ENCODE assay signal across 30 cellular contexts in the genomic region with DNA sequence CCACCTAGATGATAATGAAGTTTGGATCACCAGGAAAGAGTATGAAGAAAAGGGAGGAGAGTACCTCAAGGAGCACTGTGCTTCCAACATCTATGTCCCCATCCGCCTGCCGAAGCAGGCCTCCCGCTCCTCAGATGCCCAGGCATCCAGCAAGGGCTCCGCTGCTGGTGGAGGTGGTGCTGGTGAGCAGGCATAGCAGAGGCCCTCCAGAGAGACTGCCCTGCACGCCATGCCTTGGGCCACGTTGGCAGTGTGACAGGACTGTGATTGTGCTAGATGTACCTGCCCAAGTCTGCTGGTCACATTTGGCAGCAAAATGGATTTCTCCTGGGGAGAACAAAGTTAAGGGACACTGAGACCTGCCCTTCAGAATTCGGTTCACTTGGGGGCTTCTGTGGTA. TPM values are rescaled to one million over a fixed set of nuclear protein-coding genes. Genes with fewer than 3 reads are reported as not detected.
"Had no signal": no experiment of that assay in that cellular context is flagged by ENCODE, and none has a peak within 500 bp of the region (broad histone marks: within the 10 kb centered on the region; RNA-seq: fewer than 3 reads in every experiment).

No MANE protein-coding gene starts in this region.

- DNase-seq: activated CD4-positive, alpha-beta T cell treated with anti-CD3 and anti-CD28 coated beads for 1 hour; activated CD4-positive, alpha-beta T cell treated with anti-CD3 and anti-CD28 coated beads for 48 hours; activated CD4-positive, alpha-beta T cell treated with anti-CD3 and anti-CD28 coated beads, Interleukin-2, amount 50 U/mL, for 1 hour; activated CD4-positive, alpha-beta T cell treated with anti-CD3 and anti-CD28 coated beads, Interleukin-2, amount 50 U/mL, for 48 hours; activated CD8-positive, alpha-beta memory T cell treated with anti-CD3 and anti-CD28 coated beads, Interleukin-2, amount 50 U/mL, for 48 hours; activated gamma-delta T cell; activated naive CD4-positive, alpha-beta T cell; activated naive CD4-positive, alpha-beta T cell treated with anti-CD3 and anti-CD28 coated beads, Interleukin-2, amount 10 ng/mL, durations not matched to agents 7 days and 5 days; activated naive CD8-positive, alpha-beta T cell treated with anti-CD3 and anti-CD28 coated beads, Interleukin-2, amount 10 ng/mL, durations not matched to agents 7 days and 5 days; activated T-cell treated with anti-CD3 and anti-CD28 coated beads for 4 hours; activated T-cell treated with anti-CD3 and anti-CD28 coated beads, Interleukin-2, amount 50 U/mL, for 24 hours; activated T-cell treated with anti-CD3 and anti-CD28 coated beads, Interleukin-2, amount 50 U/mL, for 72 hours; cortex of kidney; dermis blood vessel endothelial cell; effector CD4-positive, alpha-beta T cell; effector memory CD8-positive, alpha-beta T cell; erythroblast; esophagus squamous epithelium; foreskin melanocyte; heart right ventricle; T-helper 2 cell had no signal

- H3K27ac ChIP-seq: breast epithelium, esophagus squamous epithelium, gastroesophageal sphincter, heart right ventricle had no signal

- H3K4me3 ChIP-seq: ascending aorta, breast epithelium, esophagus squamous epithelium, gastroesophageal sphincter, heart right ventricle had no signal

- H3K4me1 ChIP-seq: breast epithelium, esophagus squamous epithelium, gastroesophageal sphincter, heart right ventricle had no signal

- H3K9me3 ChIP-seq: ascending aorta, breast epithelium, gastroesophageal sphincter had no signal

- H3K27me3 ChIP-seq: ascending aorta, breast epithelium, esophagus squamous epithelium, gastroesophageal sphincter, heart right ventricle had no signal

- ATAC-seq: activated naive CD4-positive, alpha-beta T cell treated with anti-CD3 and anti-CD28 coated beads, Interleukin-2, amount 50 U/mL, for 72 hours; activated T-cell treated with anti-CD3 and anti-CD28 coated beads, Interleukin-2, amount 50 U/mL, for 72 hours; effector memory CD8-positive, alpha-beta T cell; gastroesophageal sphincter; heart right ventricle had no signal

RNA-seq across cellular contexts. Expression of a gene that starts 33.9 kb away (rescaled TPM):
- total RNA-seq: fibroblast of villous mesenchyme had no signal
- polyA plus RNA-seq: fibroblast of lung had no signal

RNA-seq across cellular contexts. Expression of a gene that starts 47.3 kb away (rescaled TPM):
- total RNA-seq: activated naive CD4-positive, alpha-beta T cell treated with anti-CD3 and anti-CD28 coated beads, Interleukin-2, amount 50 U/mL, for 72 hours; activated naive CD8-positive, alpha-beta T cell treated with anti-CD3 and anti-CD28 coated beads, Interleukin-2, amount 10 ng/mL, durations not matched to agents 7 days and 5 days; ascending aorta; breast epithelium; cardiac septum; dermis blood vessel endothelial cell; esophagus squamous epithelium; fibroblast of lung; fibroblast of villous mesenchyme; gastroesophageal sphincter; glomerular endothelial cell; heart right ventricle; T-helper 1 cell treated with Interleukin-12 subunit alpha and Interleukin-12 subunit beta and Interleukin-4 antibody, amounts not matched to agents 30 ng/mL and 1 ng/mL, for 36 hours had no signal
- polyA plus RNA-seq: fibroblast of lung, heart right ventricle had no signal
